Comparison of ENCODE assay signal across 25 cellular contexts in the genomic region with DNA sequence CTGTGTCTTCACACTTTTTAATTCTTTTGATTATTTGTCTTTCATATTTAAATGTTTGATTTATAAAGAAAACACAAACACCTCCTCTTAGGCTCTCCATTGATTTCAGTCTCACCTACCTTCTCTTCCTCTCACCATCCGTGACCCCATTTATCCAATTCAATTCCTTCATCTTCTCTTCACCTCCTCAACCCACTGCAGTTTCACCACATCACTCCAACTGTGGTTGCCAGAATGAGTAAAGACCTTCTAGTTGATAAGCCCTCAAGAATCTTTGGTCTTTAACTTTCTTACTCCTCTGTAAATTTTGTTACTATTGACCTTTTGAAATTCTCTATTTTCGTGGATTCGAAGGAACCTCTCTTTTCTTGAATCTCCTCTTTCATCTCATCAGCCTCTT.
"Had no signal": no experiment of that assay in that cellular context is flagged by ENCODE, and none has a peak within 500 bp of the region (broad histone marks: within the 10 kb centered on the region; RNA-seq: fewer than 3 reads in every experiment).

No MANE protein-coding gene starts in this region.

- H3K9me3 Mint-ChIP-seq: neural crest cell, type B pancreatic cell had no signal

- ATAC-seq: left colon; left lung; lower lobe of right lung; naive thymus-derived CD8-positive, alpha-beta T cell; pancreas; right cardiac atrium; sciatic nerve; stimulated activated naive B cell treated with anti-CD40 and anti-IgM and Interleukin-4, amounts not matched to agents 10 μg/mL and 1 μg/mL and 100 μg/mL, for 72 hours had no signal

- H3K4me3 Mint-ChIP-seq: immature natural killer cell; naive thymus-derived CD8-positive, alpha-beta T cell; nephron; neural crest cell; stimulated activated naive B cell treated with anti-CD40 and anti-IgM and Interleukin-4, amounts not matched to agents 10 μg/mL and 1 μg/mL and 100 μg/mL, for 72 hours; stimulated activated naive CD8-positive, alpha-beta T cell treated with anti-CD3 and anti-CD28 coated beads, Interleukin-15, Interleukin-2, amounts not matched to agents 100 ng/mL and 50 ng/mL, for 24 hours; type B pancreatic cell had no signal

- H3K36me3 Mint-ChIP-seq: stimulated activated naive B cell treated with anti-CD40 and anti-IgM and Interleukin-4, amounts not matched to agents 10 μg/mL and 1 μg/mL and 100 μg/mL, for 72 hours; type B pancreatic cell had no signal

- H3K27me3 Mint-ChIP-seq: naive thymus-derived CD8-positive, alpha-beta T cell; stimulated activated naive B cell treated with anti-CD40 and anti-IgM and Interleukin-4, amounts not matched to agents 10 μg/mL and 1 μg/mL and 100 μg/mL, for 72 hours; stimulated activated naive CD8-positive, alpha-beta T cell treated with anti-CD3 and anti-CD28 coated beads, Interleukin-15, Interleukin-2, amounts not matched to agents 100 ng/mL and 50 ng/mL, for 24 hours; type B pancreatic cell had no signal

- H3K27ac Mint-ChIP-seq: immature natural killer cell; naive thymus-derived CD8-positive, alpha-beta T cell; nephron; stimulated activated naive B cell treated with anti-CD40 and anti-IgM and Interleukin-4, amounts not matched to agents 10 μg/mL and 1 μg/mL and 100 μg/mL, for 72 hours; stimulated activated naive CD8-positive, alpha-beta T cell treated with anti-CD3 and anti-CD28 coated beads, Interleukin-15, Interleukin-2, amounts not matched to agents 100 ng/mL and 50 ng/mL, for 24 hours; type B pancreatic cell had no signal

- H3K4me1 Mint-ChIP-seq: immature natural killer cell; nephron; neural crest cell; stimulated activated naive B cell treated with anti-CD40 and anti-IgM and Interleukin-4, amounts not matched to agents 10 μg/mL and 1 μg/mL and 100 μg/mL, for 72 hours had no signal

- DNase-seq: immature natural killer cell; kidney; left colon; left lung; lower lobe of right lung; mammary epithelial cell; mesenchymal stem cell; naive thymus-derived CD8-positive, alpha-beta T cell; nucleus accumbens; pancreas; posterior cingulate gyrus; retina; right cardiac atrium; stimulated activated CD4-positive, alpha-beta T cell treated with anti-CD3 and anti-CD28 coated beads, Interleukin-12 subunit alpha, Interleukin-12 subunit beta, amount 100 ng/mL, for 4 hours; stimulated activated CD4-positive, alpha-beta T cell treated with anti-CD3 and anti-CD28 coated beads, Interleukin-15, amount 100 ng/mL, for 24 hours; stimulated activated CD4-positive, alpha-beta T cell treated with anti-CD3 and anti-CD28 coated beads, Interleukin-2, amount 100 ng/mL, for 24 hours; stimulated activated CD4-positive, alpha-beta T cell treated with anti-CD3 and anti-CD28 coated beads, Interleukin-4, amount 100 ng/mL, for 1 hour; stimulated activated naive B cell treated with anti-CD40 and anti-IgM and Interleukin-4, amounts not matched to agents 10 μg/mL and 1 μg/mL and 100 μg/mL, for 72 hours; substantia nigra; uterus had no signal
